29 cellular contexts compared by ENCODE assay signal in the genomic region with DNA sequence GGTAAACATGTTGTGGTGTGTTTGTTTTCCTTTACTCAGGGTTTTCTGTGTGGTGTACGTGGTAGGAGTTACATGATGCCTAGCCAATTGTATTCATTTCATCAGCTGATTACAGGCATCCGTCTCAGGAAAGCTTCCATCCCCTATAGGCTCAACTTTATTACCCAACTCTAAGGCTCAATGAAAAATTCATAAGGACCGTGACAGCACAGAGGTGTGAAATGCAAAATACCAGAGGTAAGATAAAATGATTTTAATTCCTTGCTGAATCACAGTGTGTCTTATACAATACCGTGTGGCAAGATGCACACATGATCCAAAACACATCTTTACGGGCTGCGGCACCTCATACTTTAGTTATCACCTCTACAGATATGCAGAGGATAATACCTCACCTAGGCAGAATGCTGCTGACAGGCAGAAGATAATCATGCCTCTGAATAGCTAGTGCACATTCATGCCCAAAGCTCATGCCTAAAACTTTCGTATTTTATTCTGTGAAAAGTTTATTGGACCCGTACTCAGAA.
"Had no signal": no experiment of that assay in that cellular context is flagged by ENCODE, and none has a peak within 500 bp of the region (broad histone marks: within the 10 kb centered on the region; RNA-seq: fewer than 3 reads in every experiment).

No MANE protein-coding gene starts in this region.

- FAIRE-seq: small intestine, urothelium cell line had no signal

- DNase-seq: naive thymus-derived CD4-positive, alpha-beta T cell; natural killer cell; occipital lobe; ovary; posterior cingulate gyrus; psoas muscle; right cardiac atrium; right lobe of liver; sigmoid colon; small intestine; stimulated activated CD4-positive, alpha-beta T cell treated with anti-CD3 and anti-CD28 coated beads, Interleukin-15, amount 100 ng/mL, for 24 hours; stimulated activated CD4-positive, alpha-beta T cell treated with anti-CD3 and anti-CD28 coated beads, Interleukin-2, amount 100 ng/mL, for 24 hours; stimulated activated CD4-positive, alpha-beta T cell treated with anti-CD3 and anti-CD28 coated beads, Interleukin-2, amount 100 ng/mL, for 48 hours; stimulated activated CD4-positive, alpha-beta T cell treated with anti-CD3 and anti-CD28 coated beads, Interleukin-4, amount 100 ng/mL, for 24 hours; stimulated activated CD8-positive, alpha-beta memory T cell treated with anti-CD3 and anti-CD28 coated beads, Interleukin-4, amount 100 ng/mL, for 48 hours; stimulated activated naive CD4-positive, alpha-beta T cell; stimulated activated naive CD8-positive, alpha-beta T cell treated with anti-CD3 and anti-CD28 coated beads, Interleukin-15, amount 100 ng/mL, for 72 hours; stimulated activated naive CD8-positive, alpha-beta T cell treated with anti-CD3 and anti-CD28 coated beads, Interleukin-15, Interleukin-2, amounts not matched to agents 100 U/mL and 50 U/mL, for 24 hours; substantia nigra; testis; tibial artery; transverse colon; upper lobe of left lung had no signal

- H3K36me3 ChIP-seq: neural progenitor cell, ovary, right lobe of liver, sigmoid colon, suprapubic skin, tibial artery, transverse colon, upper lobe of left lung, vagina had no signal

- H3K27ac ChIP-seq: neural progenitor cell, ovary, parathyroid adenoma, psoas muscle, right lobe of liver, sigmoid colon, suprapubic skin, testis, tibial artery, transverse colon, upper lobe of left lung, vagina had no signal

- H3K27me3 ChIP-seq: neural progenitor cell, right lobe of liver, sigmoid colon, suprapubic skin, testis, tibial artery, transverse colon, upper lobe of left lung, vagina had no signal

- H3K4me3 ChIP-seq: neural progenitor cell, ovary, psoas muscle, right lobe of liver, sigmoid colon, suprapubic skin, testis, tibial artery, transverse colon, upper lobe of left lung, vagina had no signal

- H3K9me3 ChIP-seq: ovary, psoas muscle, right lobe of liver, sigmoid colon, suprapubic skin, testis, tibial artery, transverse colon, upper lobe of left lung, vagina had no signal

- H3K4me1 ChIP-seq: neural progenitor cell, parathyroid adenoma, psoas muscle, right lobe of liver, sigmoid colon, suprapubic skin, testis, tibial artery, transverse colon, upper lobe of left lung, vagina had no signal

- ATAC-seq: naive thymus-derived CD4-positive, alpha-beta T cell; natural killer cell; psoas muscle; right cardiac atrium; right lobe of liver; stimulated activated memory B cell treated with anti-CD40 and anti-IgM and Interleukin-4, amounts not matched to agents 10 μg/mL and 1 μg/mL and 100 μg/mL, for 72 hours; stimulated activated naive CD8-positive, alpha-beta T cell treated with anti-CD3 and anti-CD28 coated beads, Interleukin-15, amount 100 ng/mL, for 72 hours; stimulated activated naive CD8-positive, alpha-beta T cell treated with anti-CD3 and anti-CD28 coated beads, Interleukin-15, Interleukin-2, amounts not matched to agents 100 U/mL and 50 U/mL, for 24 hours had no signal
